Comparison of ENCODE assay signal across 14 cellular contexts in genomic region chr6:14883921-14884320, GRCh38.
DNase-seq lines count a peak whose midpoint lies in the region; ATAC-seq, FAIRE-seq and TF ChIP-seq lines count a peak whose summit lies in the region.
"Had no signal": no experiment of that assay in that cellular context is flagged by ENCODE, and none has a peak within 500 bp of the region (broad histone marks: within the 10 kb centered on the region; RNA-seq: fewer than 3 reads in every experiment).

No MANE protein-coding gene starts in this region.

- H3K36me3 Mint-ChIP-seq in neural crest cell (ENCODE audit: low read depth) = no peaks in the 10 kb centered on the region
- H3K36me3 Mint-ChIP-seq: memory B cell had no signal

- H2BK15ac ChIP-seq in IMR-90 (ENCODE audit: low read depth, low read length) = no peak overlapping the region; the same call in 2 of the 3 replicates

- H2AK5ac ChIP-seq in IMR-90 (ENCODE audit: low read depth, low read length) = peak overlapping the region; percentile 21; the same call in 1 of the 2 replicates

- H2BK20ac ChIP-seq in IMR-90 (ENCODE audit: low read depth, low read length) = no peak overlapping the region; the same call in 1 of the 2 replicates

- no CpG with 5 or more reads among the region's 4 CpGs for WGBS in IMR-90 (ENCODE audit: extremely low coverage in 2 of 2, insufficient read length in 1 of 2), 2 experiments
- 53% methylated on average over 4 of the region's 4 CpGs for WGBS in K562 (ENCODE audit: insufficient coverage, low coverage, missing lambda C conversion rate)

- ATAC-seq in IMR-90 (ENCODE audit: low read depth) (peak; percentile 43; the same call in 1 of the 2 replicates), K562 (peak; percentile 80), Right ventricle myocardium superior (ENCODE audit: poor library complexity) (no peak)

- peaks cover 0 to 6% of the 10 kb centered on the region in 2 experiments; a peak in 1 of 4 replicates for H3K79me1 ChIP-seq in IMR-90 (ENCODE audit: low read depth in 1 of 2, low read length in 2 of 2)

- no peaks in the 10 kb centered on the region for H3K27me3 Mint-ChIP-seq in neural crest cell (ENCODE audit: low read depth)
- H3K27me3 Mint-ChIP-seq: memory B cell had no signal

- TF ChIP-seq CTCF in IMR-90 (conservative IDR thresholded peaks at IDR 0.05; ENCODE audit: low read depth, low read length) (no peak), K562 (IDR thresholded peaks at IDR 0.05 in 2 of 3, conservative IDR thresholded peaks at IDR 0.05 in 1 of 3; ENCODE audit: insufficient read depth in 2 of 3, low read depth in 1 of 3, low read length in 3 of 3) (no peak), neural crest cell (conservative IDR thresholded peaks at IDR 0.05) (no peak)

- H4K20me1 ChIP-seq in IMR-90 (ENCODE audit: insufficient read depth, low read length) (no peaks in the 10 kb centered on the region), K562 (replicated peaks; ENCODE audit: control insufficient read depth, insufficient read depth, low read length) (no peaks in the 10 kb centered on the region)

- BruUV-seq in IMR-90 (replicated peaks; lab: Mats Ljungman, UMichigan) (no TSS peak), K562 (replicated peaks; lab: Mats Ljungman, UMichigan) (no TSS peak)

- dilution Hi-C loops in IMR-90 (cut with HindIII; ENCODE audit: low sequenced_read_pairs, unreplicated experiment) = no loop called here

- H3K9ac ChIP-seq in IMR-90 (ENCODE audit: low read depth, low read length) (no peak overlapping the region), K562 (ENCODE audit: insufficient read depth in 1 of 2, low read depth in 2 of 2, low read length in 2 of 2) (no peak overlapping the region)

- CTCF ChIA-PET in IMR-90 (lab: Yijun Ruan, JAX) (interaction anchor here (0.6 to 0.9 kb wide), 2 partner anchors 179 to 235 kb away, joined by 3 to 4 read pairs; no protein-coding TSS in a partner anchor), K562 (lab: Yijun Ruan, JAX; ENCODE audit: low intra/inter-chr PET ratio) (no interaction called here)

- no peak overlapping the region for H2BK5ac ChIP-seq in IMR-90 (ENCODE audit: low read depth, low read length, poor library complexity, severe bottlenecking)

- peak overlapping the region in 1 of 2 experiments; percentile 48; a peak in 1 of 4 replicates for H4K8ac ChIP-seq in IMR-90 (ENCODE audit: low read depth in 2 of 2, low read length in 2 of 2)

- H3K4ac ChIP-seq in IMR-90 (ENCODE audit: low read depth, low read length) = peak overlapping the region; percentile 44; the same call in 1 of the 2 replicates

- no peaks in the 10 kb centered on the region for H3K27me3 ChIP-seq in IMR-90 (ENCODE audit: control insufficient read depth, insufficient read depth, low read length)
- H3K27me3 ChIP-seq in K562 (ENCODE audit: control insufficient read depth in 2 of 2, insufficient read depth in 2 of 2, low read length in 2 of 2) = no peaks in the 10 kb centered on the region

- H4K91ac ChIP-seq in IMR-90 (ENCODE audit: insufficient read depth, low read depth, low read length) = no peak overlapping the region

- no peak overlapping the region for H3K4me2 ChIP-seq in IMR-90 (ENCODE audit: low read depth, low read length)
- H3K4me2 ChIP-seq in K562 (ENCODE audit: insufficient read depth, low read length) = no peak overlapping the region

- FAIRE-seq in K562 (lab: Jason Lieb, UNC) = peak; percentile 74
- FAIRE-seq: TTC549 had no signal

- no peak for TF ChIP-seq EP300 in K562 (IDR thresholded peaks at IDR 0.05; ENCODE audit: low read length)

- TF ChIP-seq POLR2A in IMR-90 (IDR thresholded peaks at IDR 0.05; ENCODE audit: low read depth, low read length) (no peak), K562 (conservative IDR thresholded peaks at IDR 0.05) (no peak)

- H3K4me3 ChIP-seq in IMR-90 (ENCODE audit: insufficient read depth, low read depth, low read length) (no peak overlapping the region), K562 (no peak overlapping the region)
- H3K4me3 ChIP-seq: thoracic aorta had no signal

- no peak overlapping the region for H3K4me3 Mint-ChIP-seq in neural crest cell
- H3K4me3 Mint-ChIP-seq: memory B cell had no signal

- peaks cover 54% of the 10 kb centered on the region for H3K4me1 Mint-ChIP-seq in neural crest cell
- H3K4me1 Mint-ChIP-seq: memory B cell had no signal

- intact Hi-C loops in IMR-90 (cut with micrococcal nuclease) (no loop called here), K562 (cut with micrococcal nuclease) (no loop called here), Right ventricle myocardium superior (cut with DNase I) (loop anchor here (10.0 kb wide), 1 partner anchor 371 kb away; no protein-coding TSS in a partner anchor)

- no peak overlapping the region for H3K27ac ChIP-seq in IMR-90 (ENCODE audit: insufficient read depth, low read length)
- no peak overlapping the region for H3K27ac ChIP-seq in K562 (ENCODE audit: extremely low read depth, low read depth, low read length)
- H3K27ac ChIP-seq: 22Rv1, thoracic aorta had no signal

- H3K14ac ChIP-seq in IMR-90 (replicated peaks; ENCODE audit: low read depth, low read length) = no peak overlapping the region

- H2AFZ ChIP-seq in IMR-90 (replicated peaks; ENCODE audit: low read length, poor library complexity) (no peak overlapping the region), K562 (ENCODE audit: low read depth, low read length) (no peak overlapping the region)

- 0 out of 2 replicates have a peak overlapping the region, but pooled peaks have one; percentile 15 for H3K18ac ChIP-seq in IMR-90 (ENCODE audit: low read depth, low read length)

- no peak overlapping the region for H4K5ac ChIP-seq in IMR-90 (ENCODE audit: low read depth, low read length)

- H3K79me2 ChIP-seq in K562 (ENCODE audit: control insufficient read depth, insufficient read depth, low read length) = no peaks in the 10 kb centered on the region

- DNase-seq in DMS 273 (lab: John Stamatoyannopoulos, UW; ENCODE audit: unreplicated experiment) = peak; percentile 44
- DNase-seq in DMS 273 treated with DMSO at 0.1 percent for 48 hours (lab: John Stamatoyannopoulos, UW) = no peak
- peak; percentile 64 for DNase-seq in IMR-90
- peak in 1 of 4 experiments; percentile 41 for DNase-seq in K562 (ENCODE audit: extremely low read depth in 1 of 4, low spot score in 3 of 4)
- DNase-seq in neural crest cell (ENCODE audit: low read depth, low spot score) = no peak
- no peak for DNase-seq in Ammon's horn (ENCODE audit: low spot score)
- no peak for DNase-seq in NCI-H345 (lab: John Stamatoyannopoulos, UW)
- no peak for DNase-seq in Right ventricle myocardium superior
- DNase-seq: NCI-H2081 treated with DMSO at 0.1 percent for 48 hours, RPMI8226 had no signal

- peaks cover 25% of the 10 kb centered on the region for H3K4me1 ChIP-seq in IMR-90 (ENCODE audit: control insufficient read depth, insufficient read depth, low read length)
- no peaks in the 10 kb centered on the region; a peak in 2 of 5 replicates for H3K4me1 ChIP-seq in K562 (replicated peaks in 1 of 2; ENCODE audit: control insufficient read depth in 2 of 2, insufficient read depth in 2 of 2, low read length in 2 of 2)

- H2BK120ac ChIP-seq in IMR-90 (ENCODE audit: low read depth, low read length) = peak overlapping the region; percentile 28; the same call in 1 of the 2 replicates

- POLR2A ChIA-PET in IMR-90 (lab: Charles Lee; ENCODE audit: unreplicated experiment) (no interaction called here), K562 (lab: Yijun Ruan, JAX) (interaction anchor here (0.8 to 1.6 kb wide), 3 partner anchors 11 to 1340 kb away, joined by 3 to 4 read pairs (median 3); no protein-coding TSS in a partner anchor)

- peaks cover 3% of the 10 kb centered on the region for H3K9me3 Mint-ChIP-seq in neural crest cell
- H3K9me3 Mint-ChIP-seq: memory B cell had no signal

- H3K23ac ChIP-seq in IMR-90 (ENCODE audit: low read depth, low read length) = no peak overlapping the region

- H3K27ac Mint-ChIP-seq in neural crest cell (ENCODE audit: unreplicated experiment) = peak overlapping the region; percentile 59
- H3K27ac Mint-ChIP-seq: memory B cell had no signal

- H3K9me3 ChIP-seq in IMR-90 (ENCODE audit: control insufficient read depth, insufficient read depth, low read length) = no peaks in the 10 kb centered on the region
- no peaks in the 10 kb centered on the region for H3K9me3 ChIP-seq in K562 (replicated peaks; ENCODE audit: control insufficient read depth, insufficient read depth, low read depth, low read length)
- H3K9me3 ChIP-seq: thoracic aorta had no signal

- H3K36me3 ChIP-seq in IMR-90 (ENCODE audit: control insufficient read depth, insufficient read depth, low read length) (no peaks in the 10 kb centered on the region), K562 (ENCODE audit: control insufficient read depth, insufficient read depth, low read length) (no peaks in the 10 kb centered on the region)
- H3K36me3 ChIP-seq: thoracic aorta had no signal

- in situ Hi-C loops in IMR-90 (cut with MboI; ENCODE audit: low sequenced_read_pairs) = no loop called here
- in situ Hi-C loops in K562 (cut with MboI) = no loop called here

- no peak overlapping the region for H3K56ac ChIP-seq in IMR-90 (ENCODE audit: extremely low read depth, insufficient read depth, low read length)

- peaks cover 11% of the 10 kb centered on the region for H3K9me1 ChIP-seq in IMR-90 (ENCODE audit: insufficient read depth, low read length)
- H3K9me1 ChIP-seq in K562 (ENCODE audit: control insufficient read depth, insufficient read depth, low read length) = no peaks in the 10 kb centered on the region

- H2AK9ac ChIP-seq in IMR-90 (replicated peaks; ENCODE audit: low read depth, low read length, poor library complexity) = no peak overlapping the region

- TF ChIP-seq RAD21 in IMR-90 (IDR thresholded peaks at IDR 0.05; ENCODE audit: low read length) (no peak), K562 (CRISPR knock-in tag; conservative IDR thresholded peaks at IDR 0.05 in 1 of 2, IDR thresholded peaks at IDR 0.05 in 1 of 2) (0 out of 4 replicates have a peak, but pooled peaks of 1 of the 2 experiments have one; percentile 15)

TF ChIP-seq in IMR-90, 13 proteins besides CTCF, POLR2A, EP300 and RAD21 (continues in another document):
- TF ChIP-seq CHD1 (IDR thresholded peaks at IDR 0.05; ENCODE audit: low read depth, low read length) (no peak), CEBPB (IDR thresholded peaks at IDR 0.05; ENCODE audit: low read depth, low read length) (no peak), FOS (IDR thresholded peaks at IDR 0.05; ENCODE audit: low read depth, low read length) (no peak), BHLHE40 (IDR thresholded peaks at IDR 0.05; ENCODE audit: low read depth, low read length) (no peak), MAFK (IDR thresholded peaks at IDR 0.05; ENCODE audit: low read depth, low read length) (no peak), RCOR1 (IDR thresholded peaks at IDR 0.05; ENCODE audit: insufficient replicate concordance, low read length) (no peak)

TF ChIP-seq in K562, 482 proteins besides CTCF, POLR2A, EP300 and RAD21 (continues in another document):
- TF ChIP-seq ZNF197 (CRISPR knock-in tag; IDR thresholded peaks at IDR 0.05; ENCODE audit: low read depth) (no peak), CHD4 (IDR thresholded peaks at IDR 0.05; ENCODE audit: insufficient read depth, insufficient replicate concordance, low read depth, low read length, poor library complexity, severe bottlenecking) (no peak), NR2C2 (CRISPR knock-in tag; IDR thresholded peaks at IDR 0.05) (no peak), NR2C2 (tag; IDR thresholded peaks at IDR 0.05) (peak; percentile 44), TCF7L2 (IDR thresholded peaks at IDR 0.05; ENCODE audit: low read depth, low read length) (no peak), XRCC3 (IDR thresholded peaks at IDR 0.05) (no peak), DACH1 (IDR thresholded peaks at IDR 0.05; ENCODE audit: partially characterized antibody) (peak; percentile 45)

Comparison
In these comparisons a context has a peak if more than half of its experiments do, and no peak if none do; other contexts are left out.
1. DNase-seq: peak in DMS 273 (single experiment) and IMR-90 (single experiment); none in DMS 273 treated with DMSO at 0.1 percent for 48 hours (single experiment), neural crest cell (single experiment), Ammon's horn (single experiment), NCI-H345 (single experiment) and Right ventricle myocardium superior (single experiment).